Comparison of ENCODE assay signal across 29 cellular contexts in the genomic region with DNA sequence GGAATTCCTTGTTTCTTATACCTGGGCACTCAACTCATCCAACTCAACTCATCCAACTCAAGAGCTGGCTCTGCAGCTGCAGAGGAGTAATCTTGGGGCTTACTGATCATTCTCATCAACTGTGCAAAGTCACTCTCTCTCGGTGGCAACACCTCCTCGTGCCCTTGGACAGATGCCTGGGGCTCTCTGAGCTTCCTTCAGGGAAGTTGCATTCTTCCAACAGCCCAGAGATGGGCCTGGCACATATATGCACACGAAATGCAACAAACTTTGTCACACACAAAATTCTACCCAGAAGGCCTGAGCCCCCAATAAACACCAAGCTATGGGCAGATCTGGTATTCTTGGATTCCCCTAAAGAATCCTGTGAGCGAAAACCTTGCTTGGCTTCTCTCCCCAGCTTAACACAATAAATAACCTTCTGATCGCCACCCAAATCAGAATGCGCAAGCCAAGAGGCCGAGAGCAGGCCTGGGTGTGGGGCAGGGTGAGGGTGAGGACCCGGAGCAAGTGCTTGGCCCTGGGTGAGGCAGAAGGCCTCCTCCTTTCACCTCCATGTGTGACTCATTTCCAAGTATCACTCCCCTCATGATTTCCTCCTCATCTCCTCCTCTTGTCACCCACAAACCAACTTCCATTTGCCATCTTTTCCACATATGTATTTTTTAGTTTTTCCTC. TPM values are rescaled to one million over a fixed set of nuclear protein-coding genes. Genes with fewer than 3 reads are reported as not detected.
DNase-seq lines count a peak whose midpoint lies in the region; ATAC-seq and TF ChIP-seq lines count a peak whose summit lies in the region.
"Had no signal": no experiment of that assay in that cellular context is flagged by ENCODE, and none has a peak within 500 bp of the region (broad histone marks: within the 10 kb centered on the region; RNA-seq: fewer than 3 reads in every experiment).

No MANE protein-coding gene starts in this region.

- no peak overlapping the region for H3K4me3 Mint-ChIP-seq in activated CD4-positive, alpha-beta T cell treated with anti-CD3 and anti-CD28 coated beads for 36 hours
- no peak overlapping the region for H3K4me3 Mint-ChIP-seq in activated T-helper 2 cell treated with anti-CD3 and anti-CD28 coated beads, Interferon-gamma antibody, Interleukin-2, Interleukin-4, amounts not matched to agents 10 μg/mL and 5 μg/mL and 100 μg/mL, durations not matched to agents 14 hours and 24 hours and 36 hours (ENCODE audit: low read depth)

- no peaks in the 10 kb centered on the region for H4K20me1 ChIP-seq in smooth muscle cell (ENCODE audit: low read depth)

- H3K9me3 ChIP-seq in smooth muscle cell (replicated peaks; ENCODE audit: low read depth) (no peaks in the 10 kb centered on the region), stomach (no peaks in the 10 kb centered on the region)
- H3K9me3 ChIP-seq: A549, upper lobe of right lung had no signal

- TF ChIP-seq EP300 in stomach (IDR thresholded peaks at IDR 0.05) = no peak

- H3K4me1 ChIP-seq in smooth muscle cell (ENCODE audit: low read depth) (no peaks in the 10 kb centered on the region), stomach (peaks cover 0 to 5% (median 2%) of the 10 kb centered on the region in 4 donors)
- H3K4me1 ChIP-seq: A549, upper lobe of right lung had no signal

- no peak overlapping the region for H3K9ac ChIP-seq in smooth muscle cell (ENCODE audit: low read depth)
- H3K9ac ChIP-seq: KMS-11 had no signal

- no peaks in the 10 kb centered on the region for H3F3A ChIP-seq in smooth muscle cell (ENCODE audit: low read depth)

- peak overlapping the region; percentile 72 for H3K27ac Mint-ChIP-seq in activated CD4-positive, alpha-beta T cell treated with anti-CD3 and anti-CD28 coated beads for 36 hours
- H3K27ac Mint-ChIP-seq in activated T-helper 2 cell treated with anti-CD3 and anti-CD28 coated beads, Interferon-gamma antibody, Interleukin-2, Interleukin-4, amounts not matched to agents 10 μg/mL and 5 μg/mL and 100 μg/mL, durations not matched to agents 14 hours and 24 hours and 36 hours = peak overlapping the region; percentile 88

- H3K27me3 ChIP-seq in smooth muscle cell (ENCODE audit: low read depth) (peaks cover 6% of the 10 kb centered on the region), stomach (no peaks in the 10 kb centered on the region)
- H3K27me3 ChIP-seq: upper lobe of right lung had no signal

- H3K36me3 ChIP-seq in smooth muscle cell (ENCODE audit: low read depth) = no peaks in the 10 kb centered on the region
- H3K36me3 ChIP-seq in stomach = no peaks in the 10 kb centered on the region
- H3K36me3 ChIP-seq: heart right ventricle, upper lobe of right lung had no signal

- intact Hi-C loops in activated CD4-positive, alpha-beta T cell treated with anti-CD3 and anti-CD28 coated beads for 36 hours (cut with DNase I, micrococcal nuclease) = no loop called here
- intact Hi-C loops in activated T-helper 2 cell treated with anti-CD3 and anti-CD28 coated beads, Interferon-gamma antibody, Interleukin-2, Interleukin-4, amounts not matched to agents 10 μg/mL and 5 μg/mL and 100 μg/mL, durations not matched to agents 14 hours and 24 hours and 36 hours (cut with micrococcal nuclease) = no loop called here
- intact Hi-C loops in stomach (cut with DNase I; ENCODE audit: low total_unique reads) = no loop called here

- H3K4me2 ChIP-seq in smooth muscle cell = no peak overlapping the region
- H3K4me2 ChIP-seq: A549, KMS-11 had no signal

- CTCF ChIA-PET in activated CD4-positive, alpha-beta T cell treated with anti-CD3 and anti-CD28 coated beads for 36 hours (lab: Charles Lee) = interaction anchor here (0.9 to 1.5 kb wide), 3 partner anchors 9 to 34 kb away, joined by 4 to 5 read pairs (median 5); no protein-coding TSS in a partner anchor

- no peak for TF ChIP-seq CTCF in smooth muscle cell (IDR thresholded peaks at IDR 0.05; ENCODE audit: borderline replicate concordance, insufficient read depth, poor library complexity, severe bottlenecking)
- TF ChIP-seq CTCF in stomach (IDR thresholded peaks at IDR 0.05) = no peak

- POLR2A ChIA-PET in activated CD4-positive, alpha-beta T cell treated with anti-CD3 and anti-CD28 coated beads for 36 hours (lab: Charles Lee) = no interaction called here

- DNase-seq in activated CD4-positive, alpha-beta T cell treated with anti-CD3 and anti-CD28 coated beads for 36 hours = peak; percentile 14
- no peak for DNase-seq in activated CD4-positive, alpha-beta T cell treated with anti-CD3 and anti-CD28 coated beads for 4 hours
- DNase-seq in HT1080 (ENCODE audit: low read depth) (peak; percentile 26), smooth muscle cell (lab: John Stamatoyannopoulos, UW; ENCODE audit: unreplicated experiment) (no peak), NCI-H2029 (lab: John Stamatoyannopoulos, UW) (no peak), D341Med (ENCODE audit: low spot score) (no peak), stomach (no peak)
- DNase-seq in activated T-helper 2 cell treated with anti-CD3 and anti-CD28 coated beads, Interferon-gamma antibody, Interleukin-2, Interleukin-4, amounts not matched to agents 10 μg/mL and 5 μg/mL and 100 μg/mL, durations not matched to agents 14 hours and 24 hours and 36 hours (ENCODE audit: low spot score) = no peak
- DNase-seq: activated effector memory CD4-positive, alpha-beta T cell treated with Interleukin-2 at 50 U/mL for 16 hours; amygdala; dermis blood vessel endothelial cell; DMS79 treated with DMSO at 0.1 percent for 48 hours; heart right ventricle; mesenchymal stem cell; NCI-H1092; NCI-H2029 treated with DMSO at 0.1 percent for 48 hours; NCI-H226; NCI-H748 treated with DMSO at 0.1 percent for 48 hours; nucleus accumbens; Right ventricle myocardium superior; SW 1271; upper lobe of right lung had no signal

- H2AFZ ChIP-seq in smooth muscle cell (ENCODE audit: low read depth) = no peak overlapping the region

- H3K27me3 Mint-ChIP-seq in activated CD4-positive, alpha-beta T cell treated with anti-CD3 and anti-CD28 coated beads for 36 hours = peaks cover 10% of the 10 kb centered on the region
- H3K27me3 Mint-ChIP-seq in activated T-helper 2 cell treated with anti-CD3 and anti-CD28 coated beads, Interferon-gamma antibody, Interleukin-2, Interleukin-4, amounts not matched to agents 10 μg/mL and 5 μg/mL and 100 μg/mL, durations not matched to agents 14 hours and 24 hours and 36 hours (ENCODE audit: low read depth) = peaks cover 4% of the 10 kb centered on the region

- H3K4me1 Mint-ChIP-seq in activated CD4-positive, alpha-beta T cell treated with anti-CD3 and anti-CD28 coated beads for 36 hours = peaks cover 25% of the 10 kb centered on the region
- peaks cover 51% of the 10 kb centered on the region for H3K4me1 Mint-ChIP-seq in activated T-helper 2 cell treated with anti-CD3 and anti-CD28 coated beads, Interferon-gamma antibody, Interleukin-2, Interleukin-4, amounts not matched to agents 10 μg/mL and 5 μg/mL and 100 μg/mL, durations not matched to agents 14 hours and 24 hours and 36 hours (ENCODE audit: low read depth)

- peak; percentile 42 for ATAC-seq in activated CD4-positive, alpha-beta T cell treated with anti-CD3 and anti-CD28 coated beads for 36 hours
- ATAC-seq: A549, HCT116, heart right ventricle, upper lobe of right lung had no signal

- H3K4me3 ChIP-seq in smooth muscle cell (no peak overlapping the region), stomach (no peak overlapping the region)
- H3K4me3 ChIP-seq: A549, heart right ventricle, upper lobe of right lung had no signal

- WGBS in smooth muscle cell (ENCODE audit: low lambda C conversion rate) = 85% methylated on average over 8 of the region's 8 CpGs
- WGBS in stomach, 5 donors = 84 to 88% (median 87%) methylated on average over 8 of the region's 8 CpGs

- H3K27ac ChIP-seq in smooth muscle cell (ENCODE audit: low read depth) (peak overlapping the region; percentile 15), stomach (no peak overlapping the region)
- H3K27ac ChIP-seq: A549, heart right ventricle, KMS-11, upper lobe of right lung had no signal

- no peaks in the 10 kb centered on the region for H3K79me2 ChIP-seq in smooth muscle cell (ENCODE audit: low read depth)

- TF ChIP-seq POLR2A in stomach (IDR thresholded peaks at IDR 0.05) = no peak

- H3K36me3 Mint-ChIP-seq in activated CD4-positive, alpha-beta T cell treated with anti-CD3 and anti-CD28 coated beads for 36 hours (ENCODE audit: low read depth) = no peaks in the 10 kb centered on the region
- no peaks in the 10 kb centered on the region for H3K36me3 Mint-ChIP-seq in activated T-helper 2 cell treated with anti-CD3 and anti-CD28 coated beads, Interferon-gamma antibody, Interleukin-2, Interleukin-4, amounts not matched to agents 10 μg/mL and 5 μg/mL and 100 μg/mL, durations not matched to agents 14 hours and 24 hours and 36 hours (ENCODE audit: low read depth)

- H3K9me3 Mint-ChIP-seq in activated CD4-positive, alpha-beta T cell treated with anti-CD3 and anti-CD28 coated beads for 36 hours (ENCODE audit: low read depth) = no peaks in the 10 kb centered on the region
- no peaks in the 10 kb centered on the region for H3K9me3 Mint-ChIP-seq in activated T-helper 2 cell treated with anti-CD3 and anti-CD28 coated beads, Interferon-gamma antibody, Interleukin-2, Interleukin-4, amounts not matched to agents 10 μg/mL and 5 μg/mL and 100 μg/mL, durations not matched to agents 14 hours and 24 hours and 36 hours

RNA-seq across cellular contexts. Expression of a gene that starts 15.4 kb away (rescaled TPM):
- total RNA-seq in activated CD4-positive, alpha-beta T cell treated with anti-CD3 and anti-CD28 coated beads for 36 hours = not detected
- 0.20 and 0.98 TPM in 2 replicates for total RNA-seq in HT1080 (2014; rRNA removed; shearing (Covaris generic))
- polyA plus RNA-seq in HT1080 (2015; cell fraction: cytosol; rRNA removed) = 0.33 and 0.72 TPM in 2 replicates
- polyA plus RNA-seq in HT1080 (2015; cell fraction: nucleus; rRNA removed) = 1.8 and 2.2 TPM in 2 replicates
- total RNA-seq in activated T-helper 2 cell treated with anti-CD3 and anti-CD28 coated beads, Interferon-gamma antibody, Interleukin-2, Interleukin-4, amounts not matched to agents 10 μg/mL and 5 μg/mL and 100 μg/mL, durations not matched to agents 14 hours and 24 hours and 36 hours = 0.09 and 0.21 TPM in 2 replicates
- total RNA-seq in smooth muscle cell (2.5 and 3.7 TPM in 2 replicates), stomach (not detected)
- polyA plus RNA-seq in smooth muscle cell (0.08 and 1.1 TPM in 2 replicates), stomach (1 to 10 TPM in 1 of 3 donors, not detected in 2; 1.5 TPM)
- total RNA-seq: dermis blood vessel endothelial cell, heart right ventricle, myocyte, Right ventricle myocardium superior, skeletal muscle tissue, upper lobe of right lung had no signal
- polyA plus RNA-seq: A549, BJ had no signal

RNA-seq across cellular contexts. Expression of a gene that starts 30.5 kb away (rescaled TPM):
- total RNA-seq in activated CD4-positive, alpha-beta T cell treated with anti-CD3 and anti-CD28 coated beads for 36 hours = not detected
- not detected in 2 replicates for total RNA-seq in HT1080 (2014; rRNA removed; shearing (Covaris generic))
- not detected in 2 replicates for polyA plus RNA-seq in HT1080 (2015; cell fraction: cytosol; rRNA removed)
- polyA plus RNA-seq in HT1080 (2015; cell fraction: nucleus; rRNA removed) = not detected in 2 replicates
- not detected in 2 replicates for total RNA-seq in activated T-helper 2 cell treated with anti-CD3 and anti-CD28 coated beads, Interferon-gamma antibody, Interleukin-2, Interleukin-4, amounts not matched to agents 10 μg/mL and 5 μg/mL and 100 μg/mL, durations not matched to agents 14 hours and 24 hours and 36 hours
- not detected in 2 replicates for total RNA-seq in smooth muscle cell
- not detected in 2 replicates for polyA plus RNA-seq in smooth muscle cell
- 1 to 10 TPM in 1 of 5 donors, not detected in 4; 1.3 TPM for total RNA-seq in stomach
- not detected for polyA plus RNA-seq in stomach
- total RNA-seq: bronchial epithelial cell, dermis blood vessel endothelial cell, myocyte, upper lobe of right lung had no signal
- polyA plus RNA-seq: A549, BJ had no signal

RNA-seq across cellular contexts. Expression of a gene that starts 50.7 kb away (rescaled TPM):
- total RNA-seq in activated CD4-positive, alpha-beta T cell treated with anti-CD3 and anti-CD28 coated beads for 36 hours = not detected
- not detected in 2 replicates for total RNA-seq in HT1080 (2014; rRNA removed; shearing (Covaris generic))
- polyA plus RNA-seq in HT1080 (2015; cell fraction: cytosol; rRNA removed) = not detected in 2 replicates
- polyA plus RNA-seq in HT1080 (2015; cell fraction: nucleus; rRNA removed) = not detected in 2 replicates
- total RNA-seq in activated T-helper 2 cell treated with anti-CD3 and anti-CD28 coated beads, Interferon-gamma antibody, Interleukin-2, Interleukin-4, amounts not matched to agents 10 μg/mL and 5 μg/mL and 100 μg/mL, durations not matched to agents 14 hours and 24 hours and 36 hours = not detected in 2 replicates
- not detected in 2 replicates for total RNA-seq in smooth muscle cell
- not detected in 2 replicates for polyA plus RNA-seq in smooth muscle cell
- not detected for total RNA-seq in stomach
- polyA plus RNA-seq in stomach = under 1 TPM in 1 of 3 donors, not detected in 2; 0.83 TPM
- total RNA-seq: bronchial epithelial cell, dermis blood vessel endothelial cell, heart right ventricle, myocyte, Right ventricle myocardium superior, skeletal muscle tissue, upper lobe of right lung had no signal
- polyA plus RNA-seq: A549, BJ, heart right ventricle had no signal

Comparison
In these comparisons a context has a peak if more than half of its experiments do, and no peak if none do; other contexts are left out.
1. DNase-seq: peak in activated CD4-positive, alpha-beta T cell treated with anti-CD3 and anti-CD28 coated beads for 36 hours (single experiment) and HT1080 (single experiment); none in activated CD4-positive, alpha-beta T cell treated with anti-CD3 and anti-CD28 coated beads for 4 hours (0 of 2), activated T-helper 2 cell treated with anti-CD3 and anti-CD28 coated beads, Interferon-gamma antibody, Interleukin-2, Interleukin-4, amounts not matched to agents 10 μg/mL and 5 μg/mL and 100 μg/mL, durations not matched to agents 14 hours and 24 hours and 36 hours (single experiment), smooth muscle cell (single experiment), NCI-H2029 (single experiment), D341Med (single experiment) and stomach (single experiment).